ENCODE assay signal across 8 cellular contexts in the genomic region with DNA sequence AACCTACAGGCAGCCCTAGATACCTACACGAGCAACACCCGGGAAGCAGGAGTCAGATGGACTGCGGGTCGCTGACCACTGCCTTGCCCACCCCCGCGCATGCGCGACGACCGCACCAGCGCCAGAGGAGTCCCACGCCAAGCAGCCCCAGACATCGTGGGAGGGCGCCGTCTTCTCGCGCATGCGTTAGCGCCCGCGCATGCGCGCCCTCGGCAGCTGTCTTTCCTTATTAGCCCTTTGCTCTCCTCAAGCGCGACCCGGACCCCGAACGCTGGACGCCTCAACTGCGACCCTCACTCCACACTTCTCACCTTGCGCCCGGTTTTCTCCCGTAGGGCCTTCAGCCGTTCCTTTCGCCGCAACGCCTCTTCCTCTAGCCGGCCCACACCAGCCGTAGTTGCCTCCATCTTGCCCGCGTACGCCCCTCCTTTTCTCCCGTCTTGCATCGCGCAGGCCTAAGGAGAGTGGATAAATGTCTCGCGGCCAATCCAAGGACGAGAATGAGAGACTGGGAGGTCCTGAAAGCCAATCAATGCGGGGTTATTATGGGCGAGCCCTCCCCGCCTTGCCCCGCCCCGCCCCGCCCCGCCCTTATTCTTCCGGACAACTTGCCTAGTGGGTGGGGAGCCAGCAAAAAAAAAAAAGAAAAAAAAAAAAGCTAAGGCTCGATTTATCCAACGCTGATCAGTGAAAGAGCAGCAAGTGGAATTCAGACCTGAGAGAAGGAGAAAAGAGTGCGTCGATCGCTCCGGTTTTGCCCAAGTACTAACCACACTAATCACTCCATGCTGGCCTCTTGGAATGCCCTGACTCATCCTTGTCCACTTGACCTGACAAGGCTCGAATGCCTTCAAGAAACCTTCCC. TPM values are rescaled to one million over a fixed set of nuclear protein-coding genes. Genes with fewer than 3 reads are reported as not detected.
DNase-seq lines count a peak whose midpoint lies in the region; TF ChIP-seq lines count a peak whose summit lies in the region.

CCDC12 (minus strand) TSS at position 420 of the 865 bp plus-strand sequence; CDS start at position 407, 13 bp downstream.

- peak within 1 kb of the TSS; percentile 93 for H3K4me2 ChIP-seq in Loucy (ENCODE audit: low read depth, low read length, poor library complexity, severe bottlenecking)

- H3K4me3 ChIP-seq in Loucy (ENCODE audit: low read length, poor library complexity, severe bottlenecking): peak within 1 kb of the TSS; percentile 87
- peak within 1 kb of the TSS; percentile 96 for H3K4me3 ChIP-seq in fibroblast of the aortic adventitia (ENCODE audit: low read depth, low read length)

- TF ChIP-seq CTCF in Loucy (conservative IDR thresholded peaks at IDR 0.05; ENCODE audit: low read length) (no peak), fibroblast of the aortic adventitia (IDR thresholded peaks at IDR 0.05; ENCODE audit: insufficient read depth, low read length) (no peak), nephron (IDR thresholded peaks at IDR 0.05; ENCODE audit: unreplicated experiment in 3 of 3) (no peak)

- H4K20me1 ChIP-seq in Loucy (ENCODE audit: insufficient read depth, low read length, poor library complexity, severe bottlenecking): peaks cover 41% of the 10 kb centered on the region

- H3K9me3 ChIP-seq in Loucy (ENCODE audit: insufficient read depth, low read depth, low read length): no peaks in the 10 kb centered on the region

- peak within 1 kb of the TSS; percentile 96 to 99 (median 97) for H3K4me3 Mint-ChIP-seq in nephron
- peak within 1 kb of the TSS; percentile 100 for H3K4me3 Mint-ChIP-seq in stimulated activated naive CD8-positive, alpha-beta T cell treated with anti-CD3 and anti-CD28 coated beads, Interleukin-15, Interleukin-2, amounts not matched to agents 100 ng/mL and 50 ng/mL, for 24 hours

- DNase-seq in Daoy (ENCODE audit: low read depth) (peak; percentile 97), H4 (ENCODE audit: low spot score) (peak; percentile 96), fibroblast of the aortic adventitia (ENCODE audit: low read depth) (peak; percentile 99)
- peak; percentile 93 for DNase-seq in activated effector memory CD4-positive, alpha-beta T cell treated with Interleukin-2 at 50 U/mL for 16 hours

- no peaks in the 10 kb centered on the region for H3K36me3 ChIP-seq in Loucy (ENCODE audit: insufficient read depth, low read length)

- H3K79me2 ChIP-seq in Loucy (ENCODE audit: insufficient read depth, low read length): peaks cover 84% of the 10 kb centered on the region

- H3K4me1 ChIP-seq in Loucy (ENCODE audit: insufficient read depth, low read length, poor library complexity, severe bottlenecking): peaks cover 59% of the 10 kb centered on the region

- peaks cover 8% of the 10 kb centered on the region for H3F3A ChIP-seq in Loucy (ENCODE audit: low read depth)

- peaks cover 8% of the 10 kb centered on the region for H3K36me3 Mint-ChIP-seq in nephron (ENCODE audit: low read depth)
- H3K36me3 Mint-ChIP-seq in stimulated activated naive CD8-positive, alpha-beta T cell treated with anti-CD3 and anti-CD28 coated beads, Interleukin-15, Interleukin-2, amounts not matched to agents 100 ng/mL and 50 ng/mL, for 24 hours (ENCODE audit: low read depth): peaks cover 33% of the 10 kb centered on the region

- peaks cover 4% of the 10 kb centered on the region for H3K27me3 Mint-ChIP-seq in nephron (ENCODE audit: low read depth)
- H3K27me3 Mint-ChIP-seq in stimulated activated naive CD8-positive, alpha-beta T cell treated with anti-CD3 and anti-CD28 coated beads, Interleukin-15, Interleukin-2, amounts not matched to agents 100 ng/mL and 50 ng/mL, for 24 hours: peaks cover 3% of the 10 kb centered on the region

- H2AFZ ChIP-seq in Loucy (ENCODE audit: low read length): peak within 1 kb of the TSS; percentile 78

- H3K4me1 Mint-ChIP-seq in nephron: peaks cover 34% of the 10 kb centered on the region
- peaks cover 77% of the 10 kb centered on the region for H3K4me1 Mint-ChIP-seq in stimulated activated naive CD8-positive, alpha-beta T cell treated with anti-CD3 and anti-CD28 coated beads, Interleukin-15, Interleukin-2, amounts not matched to agents 100 ng/mL and 50 ng/mL, for 24 hours (ENCODE audit: low read depth)

- H3K9ac ChIP-seq in Loucy (ENCODE audit: low read depth, low read length, poor library complexity, severe bottlenecking): peak within 1 kb of the TSS; percentile 87

- no peaks in the 10 kb centered on the region for H3K27me3 ChIP-seq in Loucy (ENCODE audit: insufficient read depth, low read length, poor library complexity, severe bottlenecking)

- peak; percentile 85 for TF ChIP-seq POLR2A in Raji (IDR thresholded peaks at IDR 0.05; ENCODE audit: insufficient read depth, low read depth, low read length)

- H3K9me3 Mint-ChIP-seq in nephron: no peaks in the 10 kb centered on the region
- H3K9me3 Mint-ChIP-seq in stimulated activated naive CD8-positive, alpha-beta T cell treated with anti-CD3 and anti-CD28 coated beads, Interleukin-15, Interleukin-2, amounts not matched to agents 100 ng/mL and 50 ng/mL, for 24 hours: no peaks in the 10 kb centered on the region

- peak within 1 kb of the TSS; percentile 95 to 100 (median 99) for H3K27ac Mint-ChIP-seq in nephron
- H3K27ac Mint-ChIP-seq in stimulated activated naive CD8-positive, alpha-beta T cell treated with anti-CD3 and anti-CD28 coated beads, Interleukin-15, Interleukin-2, amounts not matched to agents 100 ng/mL and 50 ng/mL, for 24 hours: peak within 1 kb of the TSS; percentile 100

- H3K9me2 ChIP-seq in Loucy (replicated peaks; ENCODE audit: low read depth, low read length): no peaks in the 10 kb centered on the region

RNA-seq across cellular contexts. Expression of gene CCDC12, which starts in this region (rescaled TPM):
- total RNA-seq in Daoy (2014; rRNA removed; shearing (Covaris generic)): 26.2 and 29.1 TPM in 2 replicates
- total RNA-seq in H4 (2014; rRNA removed; shearing (Covaris generic)): 15.1 and 16.0 TPM in 2 replicates
- 21.6 and 29.4 TPM in 2 replicates for total RNA-seq in fibroblast of the aortic adventitia (ENCODE audit: low replicate concordance)

Comparison
In these comparisons a context has a peak if more than half of its experiments do, and no peak if none do; other contexts are left out.
1. Peak in every context shown above with its lines: DNase-seq and H3K4me3 ChIP-seq.